In genomic region chr9:4984571-4985375, GRCh38 we compare ENCODE assay signal across 8 cellular contexts.
DNase-seq lines count a peak whose midpoint lies in the region; ATAC-seq lines count a peak whose summit lies in the region.

Gene JAK2, plus strand, starts transcription at chr9:4985272. Its CDS starts 36,716 bp downstream, at chr9:5021988.

- no peaks in the 10 kb centered on the region for H3K9me3 ChIP-seq in endocrine pancreas (ENCODE audit: control insufficient read depth, low read length)

- no peaks in the 10 kb centered on the region for H3K36me3 ChIP-seq in endocrine pancreas (ENCODE audit: control insufficient read depth, insufficient read depth, low read length)

- ATAC-seq in GM19452 (IDR thresholded peaks at IDR 0.05; ENCODE audit: unreplicated experiment): peak; percentile 62

- peak within 1 kb of the TSS; percentile 97 for H3K4me3 ChIP-seq in endocrine pancreas (ENCODE audit: control insufficient read depth, insufficient read depth, low read length)

- DNase-seq in CMK (ENCODE audit: low read depth) (peak; percentile 49), HK-2 (ENCODE audit: unreplicated experiment) (peak; percentile 88), NOMO-1 (lab: John Stamatoyannopoulos, UW; ENCODE audit: unreplicated experiment in 2 of 2) (peak; percentile 62 to 82), midbrain (lab: John Stamatoyannopoulos, UW) (peak; percentile 91)
- peak; percentile 60 to 75 (median 74) for DNase-seq in activated CD8-positive, alpha-beta memory T cell treated with anti-CD3 and anti-CD28 coated beads for 48 hours (ENCODE audit: low read depth in 2 of 3, low spot score in 2 of 3)
- DNase-seq in stimulated activated CD8-positive, alpha-beta memory T cell treated with anti-CD3 and anti-CD28 coated beads, Interleukin-2, amount 100 ng/mL, for 1 hour (ENCODE audit: low read depth in 2 of 2): peak; percentile 53 to 62

- H3K27me3 ChIP-seq in endocrine pancreas (ENCODE audit: control insufficient read depth, insufficient read depth, low read length): no peaks in the 10 kb centered on the region

- H3K9ac ChIP-seq in endocrine pancreas (ENCODE audit: control insufficient read depth, insufficient read depth, low read length): peak within 1 kb of the TSS; percentile 91

- H3K4me1 ChIP-seq in endocrine pancreas (ENCODE audit: control insufficient read depth, insufficient read depth, low read length): peaks cover 21% of the 10 kb centered on the region

Comparison
In these comparisons a context has a peak if more than half of its experiments do, and no peak if none do; other contexts are left out.
1. Peak in every context shown above with its lines: DNase-seq, ATAC-seq and H3K4me3 ChIP-seq.